Comparison of ENCODE assay signal across 10 cellular contexts in the genomic region with DNA sequence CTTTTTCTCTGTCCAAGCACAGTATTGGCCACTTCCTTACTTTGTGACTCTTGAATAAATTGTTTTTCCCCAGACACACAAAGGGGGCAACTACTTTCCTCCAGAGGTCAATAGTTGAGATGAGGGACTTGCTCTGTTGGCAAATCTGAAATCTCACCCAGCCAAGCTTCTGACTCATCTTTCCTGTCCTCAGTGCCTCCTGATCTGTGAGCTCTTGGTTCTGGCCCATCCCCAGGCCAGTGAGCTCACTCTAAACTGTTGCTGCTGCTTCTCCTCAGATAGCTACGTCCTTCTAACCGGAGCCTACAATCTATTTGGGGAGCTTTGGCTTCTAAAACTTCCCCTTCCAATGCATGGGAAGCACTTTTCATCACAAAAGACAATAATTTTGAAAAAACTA. TPM values are rescaled to one million over a fixed set of nuclear protein-coding genes. Genes with fewer than 3 reads are reported as not detected.
DNase-seq lines count a peak whose midpoint lies in the region; ATAC-seq and FAIRE-seq lines count a peak whose summit lies in the region.
"Had no signal": no experiment of that assay in that cellular context is flagged by ENCODE, and none has a peak within 500 bp of the region (broad histone marks: within the 10 kb centered on the region; RNA-seq: fewer than 3 reads in every experiment).

No MANE protein-coding gene starts in this region.

- in situ Hi-C loops in ACHN (cut with HindIII; ENCODE audit: low pct_ligation_motif_present, low pct_unique_long_range_greater_than_20kb, low sequenced_read_pairs), result no loop called here

- no peak for FAIRE-seq in HTR-8/SVneo (lab: Jason Lieb, UNC)

- ATAC-seq in left lobe of liver, result peak; percentile 58
- no peak for ATAC-seq in GM21526 (IDR thresholded peaks at IDR 0.05; ENCODE audit: low FRiP score, unreplicated experiment)
- ATAC-seq in HG02571 (IDR thresholded peaks at IDR 0.05; ENCODE audit: unreplicated experiment), result no peak
- ATAC-seq in GM19452 (IDR thresholded peaks at IDR 0.05; ENCODE audit: unreplicated experiment), result no peak

- DNase-seq in ACHN, result peak; percentile 29
- peak; percentile 15 for DNase-seq in HTR-8/SVneo (ENCODE audit: insufficient read length, low spot score)
- DNase-seq in cerebellum (ENCODE audit: low spot score), result peak; percentile 6
- no peak for DNase-seq in left lobe of liver (ENCODE audit: low spot score)
- no peak for DNase-seq in inferior parietal cortex (ENCODE audit: extremely low spot score)
- DNase-seq: activated CD4-positive, alpha-beta T cell treated with anti-CD3 and anti-CD28 coated beads, Interleukin-2, amount 50 U/mL, for 48 hours; CD4-positive, CD25-positive, alpha-beta regulatory T cell had no signal

RNA-seq across cellular contexts. Expression of gene NMD3, which starts 50.0 kb away (rescaled TPM):
- total RNA-seq in cerebellum (74.4 TPM), left lobe of liver (40.9 TPM)

Comparison
In these comparisons a context has a peak if more than half of its experiments do, and no peak if none do; other contexts are left out.
1. DNase-seq: peak in ACHN (single experiment), HTR-8/SVneo (single experiment) and cerebellum (single experiment); none in left lobe of liver (single experiment) and inferior parietal cortex (single experiment).